Comparison of ENCODE assay signal across 8 cellular contexts in the genomic region with DNA sequence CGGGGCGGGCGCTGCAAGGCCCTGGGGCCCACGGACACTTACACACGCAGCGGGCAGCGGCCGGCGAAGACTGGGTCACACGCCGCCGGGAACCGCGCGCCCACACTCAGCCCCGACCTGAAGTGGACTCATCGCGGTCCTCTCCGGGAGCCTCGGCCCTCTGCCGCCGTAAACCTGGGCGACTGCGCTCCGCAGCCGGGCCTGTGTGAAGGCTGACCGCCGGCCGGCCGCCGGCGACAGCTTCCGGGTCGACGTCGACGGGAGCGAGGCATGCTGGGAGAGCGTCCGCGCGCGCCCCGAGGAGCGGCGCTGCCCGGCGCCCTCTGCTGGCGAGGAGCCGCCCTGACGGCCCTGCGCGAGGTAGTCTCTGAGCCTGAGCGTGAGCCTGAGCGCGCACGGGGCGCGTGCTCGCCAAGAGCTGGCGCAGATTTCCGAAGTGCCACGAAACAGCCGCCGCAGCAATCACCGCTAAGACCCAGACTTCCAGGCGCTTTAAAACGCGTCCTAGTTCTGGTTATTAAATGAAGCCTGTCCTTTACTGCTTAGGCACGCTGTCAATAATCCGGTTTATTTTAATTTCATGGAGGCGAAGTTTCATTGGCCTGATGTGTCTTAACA. TPM values are rescaled to one million over a fixed set of nuclear protein-coding genes. Genes with fewer than 3 reads are reported as not detected.
DNase-seq lines count a peak whose midpoint lies in the region; ATAC-seq and TF ChIP-seq lines count a peak whose summit lies in the region.

A gene with protein sequence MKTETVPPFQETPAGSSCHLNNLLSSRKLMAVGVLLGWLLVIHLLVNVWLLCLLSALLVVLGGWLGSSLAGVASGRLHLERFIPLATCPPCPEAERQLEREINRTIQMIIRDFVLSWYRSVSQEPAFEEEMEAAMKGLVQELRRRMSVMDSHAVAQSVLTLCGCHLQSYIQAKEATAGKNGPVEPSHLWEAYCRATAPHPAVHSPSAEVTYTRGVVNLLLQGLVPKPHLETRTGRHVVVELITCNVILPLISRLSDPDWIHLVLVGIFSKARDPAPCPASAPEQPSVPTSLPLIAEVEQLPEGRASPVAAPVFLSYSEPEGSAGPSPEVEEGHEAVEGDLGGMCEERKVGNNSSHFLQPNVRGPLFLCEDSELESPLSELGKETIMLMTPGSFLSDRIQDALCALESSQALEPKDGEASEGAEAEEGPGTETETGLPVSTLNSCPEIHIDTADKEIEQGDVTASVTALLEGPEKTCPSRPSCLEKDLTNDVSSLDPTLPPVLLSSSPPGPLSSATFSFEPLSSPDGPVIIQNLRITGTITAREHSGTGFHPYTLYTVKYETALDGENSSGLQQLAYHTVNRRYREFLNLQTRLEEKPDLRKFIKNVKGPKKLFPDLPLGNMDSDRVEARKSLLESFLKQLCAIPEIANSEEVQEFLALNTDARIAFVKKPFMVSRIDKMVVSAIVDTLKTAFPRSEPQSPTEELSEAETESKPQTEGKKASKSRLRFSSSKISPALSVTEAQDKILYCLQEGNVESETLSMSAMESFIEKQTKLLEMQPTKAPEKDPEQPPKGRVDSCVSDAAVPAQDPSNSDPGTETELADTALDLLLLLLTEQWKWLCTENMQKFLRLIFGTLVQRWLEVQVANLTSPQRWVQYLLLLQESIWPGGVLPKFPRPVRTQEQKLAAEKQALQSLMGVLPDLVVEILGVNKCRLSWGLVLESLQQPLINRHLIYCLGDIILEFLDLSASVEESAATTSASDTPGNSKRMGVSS (minus strand): TSS at position 242 of the 618 bp plus-strand sequence. CDS start 540 bp downstream, outside the sequence.

- TF ChIP-seq CTCF in OCI-LY1 (IDR thresholded peaks at IDR 0.05; ENCODE audit: low read length) (peak; percentile 71), epithelial cell of esophagus (IDR thresholded peaks at IDR 0.05; ENCODE audit: insufficient read depth, low read depth, low read length, missing control alignments) (peak; percentile 55)

- no peaks in the 10 kb centered on the region for H3K79me2 ChIP-seq in OCI-LY1 (ENCODE audit: insufficient read depth, low read length)

- H3K36me3 ChIP-seq in HUES48 (ENCODE audit: control insufficient read depth, insufficient read depth, low read length), result peaks cover 17% of the 10 kb centered on the region
- peaks cover 33% of the 10 kb centered on the region for H3K36me3 ChIP-seq in OCI-LY1 (ENCODE audit: insufficient read depth, low read length)

- peak; percentile 99 for ATAC-seq in GM21390 (IDR thresholded peaks at IDR 0.05; ENCODE audit: unreplicated experiment)

- peak within 1 kb of the TSS; percentile 72 for H3K4me2 ChIP-seq in OCI-LY1 (ENCODE audit: low read length)

- H3K27me3 ChIP-seq in HUES48 (ENCODE audit: control insufficient read depth, insufficient read depth, low read length) (peaks cover 20% of the 10 kb centered on the region), OCI-LY1 (ENCODE audit: insufficient read depth, low read length) (no peaks in the 10 kb centered on the region), mononuclear cell (ENCODE audit: insufficient read depth, low read length) (no peaks in the 10 kb centered on the region)

- DNase-seq in DMS 273 treated with DMSO at 0.1 percent for 48 hours (lab: John Stamatoyannopoulos, UW) (peak; percentile 61), activated T-cell treated with anti-CD3 and anti-CD28 coated beads for 24 hours (ENCODE audit: low read depth) (peak; percentile 89), epithelial cell of esophagus (ENCODE audit: low read depth) (peak; percentile 91)
- DNase-seq in stimulated activated CD8-positive, alpha-beta memory T cell treated with anti-CD3 and anti-CD28 coated beads, Interleukin-4, amount 100 ng/mL, for 1 hour (ENCODE audit: low read depth in 2 of 2, low spot score in 1 of 2), result peak; percentile 56 to 84

- H2AFZ ChIP-seq in OCI-LY1 (ENCODE audit: low read length), result peak within 1 kb of the TSS; percentile 68; the same call in 1 of the 2 replicates

- no peaks in the 10 kb centered on the region for H4K20me1 ChIP-seq in OCI-LY1 (ENCODE audit: insufficient read depth, low read length)

- H3K9ac ChIP-seq in HUES48 (ENCODE audit: low read depth, low read length) (peak within 1 kb of the TSS; percentile 69), OCI-LY1 (ENCODE audit: low read length) (peak within 1 kb of the TSS; percentile 85)

- peaks cover 12% of the 10 kb centered on the region for H3K4me1 ChIP-seq in HUES48 (ENCODE audit: control insufficient read depth, insufficient read depth, low read length)
- peaks cover 11% of the 10 kb centered on the region for H3K4me1 ChIP-seq in OCI-LY1 (ENCODE audit: insufficient read depth, low read length, severe bottlenecking)
- H3K4me1 ChIP-seq in mononuclear cell (ENCODE audit: insufficient read depth, low read length), result peaks cover 18% of the 10 kb centered on the region

- H3K9me3 ChIP-seq in HUES48 (ENCODE audit: control insufficient read depth, insufficient read depth, low read length) (no peaks in the 10 kb centered on the region), OCI-LY1 (ENCODE audit: low read length) (no peaks in the 10 kb centered on the region), mononuclear cell (ENCODE audit: low read depth, low read length) (no peaks in the 10 kb centered on the region)

- no peaks in the 10 kb centered on the region for H3F3A ChIP-seq in OCI-LY1 (ENCODE audit: insufficient read depth, low read length)

- H3K27ac ChIP-seq in HUES48 (ENCODE audit: low read depth, low read length) (peak within 1 kb of the TSS; percentile 32), OCI-LY1 (ENCODE audit: low read depth, low read length, poor library complexity, severe bottlenecking) (no peak within 1 kb of the TSS)

- peak within 1 kb of the TSS; percentile 82 for H3K4me3 ChIP-seq in HUES48 (ENCODE audit: low read depth, low read length)
- H3K4me3 ChIP-seq in OCI-LY1 (ENCODE audit: low read depth, low read length, poor library complexity, severe bottlenecking), result peak within 1 kb of the TSS; percentile 95
- H3K4me3 ChIP-seq in epithelial cell of esophagus (ENCODE audit: low read length), result peak within 1 kb of the TSS; percentile 88
- peak within 1 kb of the TSS; percentile 66 for H3K4me3 ChIP-seq in mononuclear cell (ENCODE audit: low read length)

- H3K9me2 ChIP-seq in OCI-LY1 (ENCODE audit: low read depth, low read length), result no peaks in the 10 kb centered on the region

RNA-seq across cellular contexts. Expression of the gene that starts here (rescaled TPM):
- total RNA-seq in mononuclear cell, result 46.6 TPM
